In genomic region chr11:12854297-12854661, GRCh38 we compare ENCODE assay signal across 1 cellular context.
TF ChIP-seq lines count a peak whose summit lies in the region.

No MANE protein-coding gene starts in this region.

TF ChIP-seq in H1, 55 proteins besides CTCF, POLR2A, EP300 and RAD21 (continued from another document):
- TF ChIP-seq MAX (IDR thresholded peaks at IDR 0.05) (no peak), POLR2AphosphoS5 (IDR thresholded peaks at IDR 0.05; ENCODE audit: low read depth, low read length) (no peak), NRF1 (IDR thresholded peaks at IDR 0.05; ENCODE audit: low read depth, low read length) (no peak), JUND (IDR thresholded peaks at IDR 0.05; ENCODE audit: low read length) (no peak)
